17 cellular contexts compared by ENCODE assay signal in the genomic region with DNA sequence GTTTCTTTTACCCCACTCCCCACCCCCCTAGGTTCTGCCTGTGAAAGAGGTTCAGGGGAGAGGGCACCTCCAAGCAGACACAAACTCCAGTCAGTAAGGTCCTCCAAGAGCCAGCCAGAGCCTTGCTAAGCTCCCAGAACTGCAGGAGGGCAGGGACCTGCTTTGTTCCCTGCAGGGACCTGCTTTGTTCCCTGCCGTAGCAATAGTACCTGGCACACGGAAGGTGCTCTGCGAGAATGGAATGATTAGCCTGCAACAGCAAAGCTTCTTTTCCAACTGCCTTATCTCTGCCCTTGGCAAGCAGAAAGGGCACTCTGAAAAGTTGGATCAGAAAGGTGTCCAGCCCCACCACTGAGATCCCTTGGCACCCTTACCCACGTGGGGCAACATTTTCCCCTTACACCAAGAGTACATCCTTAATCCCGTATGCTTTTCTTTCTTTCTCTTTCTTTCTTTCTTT. TPM values are rescaled to one million over a fixed set of nuclear protein-coding genes. Genes with fewer than 3 reads are reported as not detected.
DNase-seq lines count a peak whose midpoint lies in the region; ATAC-seq, FAIRE-seq and TF ChIP-seq lines count a peak whose summit lies in the region.
"Had no signal": no experiment of that assay in that cellular context is flagged by ENCODE, and none has a peak within 500 bp of the region (broad histone marks: within the 10 kb centered on the region; RNA-seq: fewer than 3 reads in every experiment).

No MANE protein-coding gene starts in this region.

- intact Hi-C loops in lower lobe of right lung (cut with DNase I), result no loop called here

- H3K4me3 ChIP-seq in astrocyte (ENCODE audit: insufficient read depth, low read depth, low read length) (no peak overlapping the region), lower lobe of right lung (peak overlapping the region; percentile 68), brain microvascular endothelial cell (ENCODE audit: low read depth, low read length) (no peak overlapping the region)
- H3K4me3 ChIP-seq: BLaER1 treated with 17β-estradiol and CSF1 and Interleukin-3, amounts not matched to agents 10 nM and 100 nM had no signal

- TF ChIP-seq CTCF in astrocyte (IDR thresholded peaks at IDR 0.05; ENCODE audit: insufficient read depth, low read depth, low read length) (no peak), lower lobe of right lung (IDR thresholded peaks at IDR 0.05) (no peak), brain microvascular endothelial cell (IDR thresholded peaks at IDR 0.05; ENCODE audit: low read depth, low read length, missing control alignments) (no peak)

- H3K4me3 Mint-ChIP-seq in astrocyte (ENCODE audit: unreplicated experiment), result peak overlapping the region; percentile 62
- H3K4me3 Mint-ChIP-seq: activated CD8-positive, alpha-beta T cell treated with anti-CD3 and anti-CD28 coated beads for 36 hours had no signal

- H3K9me3 Mint-ChIP-seq in astrocyte (ENCODE audit: unreplicated experiment), result no peaks in the 10 kb centered on the region
- H3K9me3 Mint-ChIP-seq: activated CD8-positive, alpha-beta T cell treated with anti-CD3 and anti-CD28 coated beads for 36 hours; stimulated activated naive CD8-positive, alpha-beta T cell treated with anti-CD3 and anti-CD28 coated beads, Interleukin-15, amount 100 ng/mL, for 72 hours had no signal

- peaks cover 18% of the 10 kb centered on the region for H3K4me1 Mint-ChIP-seq in astrocyte (ENCODE audit: low read depth, unreplicated experiment)

- H3K36me3 Mint-ChIP-seq in astrocyte (ENCODE audit: low read depth, unreplicated experiment), result no peaks in the 10 kb centered on the region

- in situ Hi-C loops in brain microvascular endothelial cell (cut with HindIII; ENCODE audit: low pct_ligation_motif_present, low sequenced_read_pairs), result no loop called here

- H3K36me3 ChIP-seq in astrocyte (ENCODE audit: insufficient read depth, low read length), result no peaks in the 10 kb centered on the region
- H3K36me3 ChIP-seq in lower lobe of right lung, result no peaks in the 10 kb centered on the region
- H3K36me3 ChIP-seq in brain microvascular endothelial cell (replicated peaks), result no peaks in the 10 kb centered on the region
- H3K36me3 ChIP-seq: BLaER1 treated with 17β-estradiol and CSF1 and Interleukin-3, amounts not matched to agents 10 nM and 100 nM had no signal

- H2AFZ ChIP-seq in astrocyte (ENCODE audit: low read depth, low read length), result no peak overlapping the region
- H2AFZ ChIP-seq: PC-9 had no signal

- peaks cover 20% of the 10 kb centered on the region for H3K27me3 ChIP-seq in astrocyte (ENCODE audit: insufficient read depth, low read length)
- no peaks in the 10 kb centered on the region for H3K27me3 ChIP-seq in lower lobe of right lung (ENCODE audit: low read depth)
- no peaks in the 10 kb centered on the region for H3K27me3 ChIP-seq in brain microvascular endothelial cell (replicated peaks)
- H3K27me3 ChIP-seq: BLaER1 treated with 17β-estradiol and CSF1 and Interleukin-3, amounts not matched to agents 10 nM and 100 nM had no signal

- H3K4me1 ChIP-seq in astrocyte (ENCODE audit: insufficient read depth, low read length) (peaks cover 18% of the 10 kb centered on the region), lower lobe of right lung (peaks cover 20% of the 10 kb centered on the region)

- peak; percentile 9 for DNase-seq in COLO668 (lab: John Stamatoyannopoulos, UW; ENCODE audit: unreplicated experiment)
- DNase-seq in HT-29 (ENCODE audit: low spot score), result peak; percentile 44
- no peak for DNase-seq in astrocyte (ENCODE audit: low read depth)
- no peak for DNase-seq in lower lobe of right lung
- DNase-seq in brain microvascular endothelial cell, result no peak
- no peak for DNase-seq in HPDE6-E6E7 (ENCODE audit: extremely low spot score)
- no peak for DNase-seq in NCI-H774 (lab: John Stamatoyannopoulos, UW)
- DNase-seq: activated CD8-positive, alpha-beta T cell treated with anti-CD3 and anti-CD28 coated beads for 36 hours; activated gamma-delta T cell; GF-D8; head of caudate nucleus; Kasumi-1; NCI-H2171 treated with DMSO at 0.1 percent for 48 hours; stimulated activated naive CD8-positive, alpha-beta T cell treated with anti-CD3 and anti-CD28 coated beads, Interleukin-15, amount 100 ng/mL, for 72 hours had no signal

- no peaks in the 10 kb centered on the region for H4K20me1 ChIP-seq in astrocyte (ENCODE audit: insufficient read depth, low read length)
- H4K20me1 ChIP-seq: BLaER1 treated with 17β-estradiol and CSF1 and Interleukin-3, amounts not matched to agents 10 nM and 100 nM had no signal

- H3K79me2 ChIP-seq in astrocyte (ENCODE audit: insufficient read depth, low read length), result no peaks in the 10 kb centered on the region

- H3K4me2 ChIP-seq in astrocyte (ENCODE audit: low read length), result peak overlapping the region; percentile 84
- H3K4me2 ChIP-seq: BLaER1 treated with 17β-estradiol and CSF1 and Interleukin-3, amounts not matched to agents 10 nM and 100 nM had no signal

- no peak overlapping the region for H3K9ac ChIP-seq in astrocyte (ENCODE audit: low read length)
- H3K9ac ChIP-seq: BLaER1 treated with 17β-estradiol and CSF1 and Interleukin-3, amounts not matched to agents 10 nM and 100 nM had no signal

- ATAC-seq in lower lobe of right lung (no peak), GM21717 (IDR thresholded peaks at IDR 0.05; ENCODE audit: unreplicated experiment) (no peak)
- ATAC-seq: activated CD8-positive, alpha-beta T cell treated with anti-CD3 and anti-CD28 coated beads for 36 hours; stimulated activated naive CD8-positive, alpha-beta T cell treated with anti-CD3 and anti-CD28 coated beads, Interleukin-15, amount 100 ng/mL, for 72 hours had no signal

- H3K27me3 Mint-ChIP-seq in astrocyte (ENCODE audit: low read depth, unreplicated experiment), result peaks cover 47% of the 10 kb centered on the region

- no peak overlapping the region for H3K27ac Mint-ChIP-seq in astrocyte (ENCODE audit: unreplicated experiment)
- H3K27ac Mint-ChIP-seq: activated CD8-positive, alpha-beta T cell treated with anti-CD3 and anti-CD28 coated beads for 36 hours had no signal

- FAIRE-seq in astrocyte (lab: Jason Lieb, UNC), result no peak

- H3K9me3 ChIP-seq in astrocyte (ENCODE audit: insufficient read depth, low read depth, low read length), result no peaks in the 10 kb centered on the region
- no peaks in the 10 kb centered on the region for H3K9me3 ChIP-seq in lower lobe of right lung
- H3K9me3 ChIP-seq: BLaER1 treated with 17β-estradiol and CSF1 and Interleukin-3, amounts not matched to agents 10 nM and 100 nM had no signal

- H3K27ac ChIP-seq in astrocyte (ENCODE audit: low read depth, low read length) (no peak overlapping the region), lower lobe of right lung (no peak overlapping the region), brain microvascular endothelial cell (no peak overlapping the region)
- H3K27ac ChIP-seq: BLaER1 treated with 17β-estradiol and CSF1 and Interleukin-3, amounts not matched to agents 10 nM and 100 nM; PC-9 had no signal

RNA-seq across cellular contexts. Expression of gene PAQR5, which starts 1.4 kb away (rescaled TPM):
- 25.9 and 28.9 TPM in 2 replicates for total RNA-seq in HT-29 (2014; rRNA removed; shearing (Covaris generic))
- total RNA-seq in astrocyte, result 0.87 and 1.2 TPM in 2 replicates
- 30.6 TPM for total RNA-seq in lower lobe of right lung

Comparison
In these comparisons a context has a peak if more than half of its experiments do, and no peak if none do; other contexts are left out.
1. DNase-seq: peak in COLO668 (single experiment) and HT-29 (single experiment); none in astrocyte (single experiment), lower lobe of right lung (single experiment), brain microvascular endothelial cell (single experiment), HPDE6-E6E7 (single experiment) and NCI-H774 (single experiment).
2. RNA of gene PAQR5, which starts 1.4 kb away (total RNA-seq): 30.6 TPM in lower lobe of right lung (single experiment) and 25.9 to 28.9 TPM in HT-29; 0.87 to 1.2 TPM in astrocyte; every median in the first group is over 10 times any median in the second.